ENCODE assay signal across 27 cellular contexts in the genomic region with DNA sequence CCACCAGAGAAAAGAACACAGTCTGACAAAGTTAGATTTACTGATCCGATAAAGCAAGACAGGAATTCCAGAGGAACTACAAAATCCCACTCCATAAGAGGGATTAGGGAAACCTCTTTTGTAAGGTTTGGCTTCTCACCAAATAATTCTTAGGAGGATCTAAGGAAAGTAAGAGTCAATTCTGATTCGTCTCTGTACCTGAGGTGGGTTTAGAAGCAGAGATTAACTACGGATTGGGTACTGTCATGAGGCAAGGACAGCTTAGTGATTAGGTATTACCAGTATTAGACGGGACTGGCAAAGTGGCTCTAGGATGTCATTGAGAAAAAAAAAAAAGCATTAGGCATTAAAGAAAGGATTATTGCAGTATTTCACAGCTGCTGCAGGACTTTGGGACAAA.
"Had no signal": no experiment of that assay in that cellular context is flagged by ENCODE, and none has a peak within 500 bp of the region (broad histone marks: within the 10 kb centered on the region; RNA-seq: fewer than 3 reads in every experiment).

No MANE protein-coding gene starts in this region.

- H3K4me1 Mint-ChIP-seq: activated B cell treated with CpG ODN at 0.5 μM for 24 hours; activated naive CD4-positive, alpha-beta T cell treated with anti-CD3 and anti-CD28 coated beads, Interleukin-2, amount 50 U/mL, for 24 hours; activated naive CD8-positive, alpha-beta T cell treated with anti-CD3 and anti-CD28 coated beads, Interleukin-2, amount 50 U/mL, for 24 hours; immature natural killer cell; naive B cell had no signal

- H3K79me2 ChIP-seq: parathyroid adenoma had no signal

- H3K27me3 ChIP-seq: breast epithelium had no signal

- H3K4me3 Mint-ChIP-seq: activated B cell treated with CpG ODN at 0.5 μM for 24 hours; activated CD8-positive, alpha-beta T cell treated with anti-CD3 and anti-CD28 coated beads for 36 hours; activated naive CD4-positive, alpha-beta T cell treated with anti-CD3 and anti-CD28 coated beads, Interleukin-2, amount 50 U/mL, for 24 hours; activated naive CD8-positive, alpha-beta T cell treated with anti-CD3 and anti-CD28 coated beads, Interleukin-2, amount 50 U/mL, for 24 hours; immature natural killer cell; mesothelial cell of epicardium; naive B cell had no signal

- H3K36me3 Mint-ChIP-seq: activated naive CD4-positive, alpha-beta T cell treated with anti-CD3 and anti-CD28 coated beads, Interleukin-2, amount 50 U/mL, for 24 hours; immature natural killer cell; mesothelial cell of epicardium; naive B cell had no signal

- H3K27me3 Mint-ChIP-seq: activated B cell treated with CpG ODN at 0.5 μM for 24 hours; activated CD8-positive, alpha-beta T cell treated with anti-CD3 and anti-CD28 coated beads for 36 hours; activated naive CD4-positive, alpha-beta T cell treated with anti-CD3 and anti-CD28 coated beads, Interleukin-2, amount 50 U/mL, for 24 hours; activated naive CD8-positive, alpha-beta T cell treated with anti-CD3 and anti-CD28 coated beads, Interleukin-2, amount 50 U/mL, for 24 hours; naive B cell had no signal

- H3K9me3 Mint-ChIP-seq: activated naive CD4-positive, alpha-beta T cell treated with anti-CD3 and anti-CD28 coated beads, Interleukin-2, amount 50 U/mL, for 24 hours had no signal

- DNase-seq: activated B cell treated with CpG ODN at 0.5 μM for 24 hours; activated CD4-positive, alpha-beta T cell treated with anti-CD3 and anti-CD28 coated beads, Interleukin-2, amount 50 U/mL, for 1 hour; activated CD8-positive, alpha-beta T cell treated with anti-CD3 and anti-CD28 coated beads for 36 hours; activated naive CD8-positive, alpha-beta T cell treated with anti-CD3 and anti-CD28 coated beads, Interleukin-2, amount 50 U/mL, for 24 hours; activated T-cell treated with anti-CD3 and anti-CD28 coated beads, Interleukin-2, amount 50 U/mL, for 48 hours; amygdala; central memory CD4-positive, alpha-beta T cell; foreskin fibroblast; head of caudate nucleus; hypothalamus; immature natural killer cell; kidney; left colon; naive B cell; occipital lobe; right cardiac atrium; stimulated activated CD4-positive, alpha-beta T cell treated with anti-CD3 and anti-CD28 coated beads, Interleukin-2, amount 100 ng/mL, for 48 hours; stimulated activated naive CD8-positive, alpha-beta T cell treated with anti-CD3 and anti-CD28 coated beads, Interleukin-15, Interleukin-2, amounts not matched to agents 100 U/mL and 50 U/mL, for 24 hours; T-helper 2 cell; trophoblast cell had no signal

- H3K36me3 ChIP-seq: breast epithelium, thoracic aorta had no signal

- H3K4me1 ChIP-seq: breast epithelium, parathyroid adenoma had no signal

- H3K27ac Mint-ChIP-seq: activated B cell treated with CpG ODN at 0.5 μM for 24 hours; activated CD8-positive, alpha-beta T cell treated with anti-CD3 and anti-CD28 coated beads for 36 hours; activated naive CD4-positive, alpha-beta T cell treated with anti-CD3 and anti-CD28 coated beads, Interleukin-2, amount 50 U/mL, for 24 hours; activated naive CD8-positive, alpha-beta T cell treated with anti-CD3 and anti-CD28 coated beads, Interleukin-2, amount 50 U/mL, for 24 hours; activated T-helper 2 cell treated with anti-CD3 and anti-CD28 coated beads, Interferon-gamma antibody, Interleukin-2, Interleukin-4, amounts not matched to agents 10 μg/mL and 5 μg/mL and 100 μg/mL, durations not matched to agents 14 hours and 24 hours and 36 hours; immature natural killer cell; mesothelial cell of epicardium had no signal

- H3K9me3 ChIP-seq: breast epithelium, thoracic aorta had no signal

- H3K4me3 ChIP-seq: breast epithelium, thoracic aorta had no signal

- ATAC-seq: activated CD8-positive, alpha-beta T cell treated with anti-CD3 and anti-CD28 coated beads for 36 hours; activated naive CD8-positive, alpha-beta T cell treated with anti-CD3 and anti-CD28 coated beads, Interleukin-2, amount 50 U/mL, for 24 hours; esophagus mucosa; left colon; right cardiac atrium; stimulated activated naive CD8-positive, alpha-beta T cell treated with anti-CD3 and anti-CD28 coated beads, Interleukin-15, Interleukin-2, amounts not matched to agents 100 U/mL and 50 U/mL, for 24 hours had no signal

- H3K27ac ChIP-seq: breast epithelium, parathyroid adenoma, thoracic aorta had no signal

- H2AFZ ChIP-seq: parathyroid adenoma had no signal

- H3K9ac ChIP-seq: parathyroid adenoma had no signal
